ENCODE assay signal across 9 cellular contexts in genomic region chr19:43700368-43701015, GRCh38. TPM values are rescaled to one million over a fixed set of nuclear protein-coding genes. Genes with fewer than 3 reads are reported as not detected.
DNase-seq lines count a peak whose midpoint lies in the region; ATAC-seq and TF ChIP-seq lines count a peak whose summit lies in the region.
"Had no signal": no experiment of that assay in that cellular context is flagged by ENCODE, and none has a peak within 500 bp of the region (broad histone marks: within the 10 kb centered on the region; RNA-seq: fewer than 3 reads in every experiment).

No MANE protein-coding gene starts in this region.

- BruUV-seq in PC-9 (replicated peaks; lab: Mats Ljungman, UMichigan) = no TSS peak

- H3K36me3 ChIP-seq in PC-9 (ENCODE audit: low read depth) (no peaks in the 10 kb centered on the region), colonic mucosa (no peaks in the 10 kb centered on the region), muscle layer of duodenum (ENCODE audit: control insufficient read depth in 1 of 2, insufficient read depth in 2 of 2, low read length in 2 of 2) (no peaks in the 10 kb centered on the region)

- no peak overlapping the region for H2AFZ ChIP-seq in PC-9

- H3K4me1 ChIP-seq in PC-9 (replicated peaks; ENCODE audit: insufficient read depth) = peaks cover 36% of the 10 kb centered on the region
- H3K4me1 ChIP-seq in colonic mucosa = no peaks in the 10 kb centered on the region
- H3K4me1 ChIP-seq in muscle layer of duodenum (ENCODE audit: control insufficient read depth in 1 of 2, insufficient read depth in 2 of 2, low read length in 2 of 2) = peaks cover 4 to 5% of the 10 kb centered on the region in 2 donors

- H3K27ac ChIP-seq in PC-9 (peak overlapping the region; percentile 80), colonic mucosa (peak overlapping the region; percentile 83), muscle layer of duodenum (ENCODE audit: low read length) (peak overlapping the region; percentile 61)

- ATAC-seq in HG02642 (IDR thresholded peaks at IDR 0.05; ENCODE audit: poor library complexity, unreplicated experiment) (no peak), GM21381 (IDR thresholded peaks at IDR 0.05; ENCODE audit: unreplicated experiment) (no peak)

- no peaks in the 10 kb centered on the region for H4K20me1 ChIP-seq in PC-9 (ENCODE audit: insufficient read depth)

- no peak for TF ChIP-seq CTCF in PC-9 (conservative IDR thresholded peaks at IDR 0.05)
- TF ChIP-seq CTCF in colonic mucosa (IDR thresholded peaks at IDR 0.05) = no peak

- peak overlapping the region; percentile 68 for H3K4me2 ChIP-seq in PC-9

- TF ChIP-seq POLR2A in erythroblast (IDR thresholded peaks at IDR 0.05; ENCODE audit: low read length) = no peak

- peak; percentile 85 for DNase-seq in EL
- DNase-seq in PC-9 = peak in 1 of 2 experiments; percentile 61
- peak; percentile 57 for DNase-seq in colonic mucosa
- DNase-seq in NCI-H1694 (lab: John Stamatoyannopoulos, UW) = no peak
- no peak for DNase-seq in erythroblast (lab: John Stamatoyannopoulos, UW)

- POLR2A ChIA-PET in PC-9 (lab: Charles Lee; ENCODE audit: unreplicated experiment) = interaction anchor here (0.6 kb wide), 1 partner anchor 29 kb away, joined by 4 read pairs; no protein-coding TSS in a partner anchor

- no peaks in the 10 kb centered on the region for H3K9me2 ChIP-seq in PC-9 (ENCODE audit: insufficient read depth)

- intact Hi-C loops in PC-9 (cut with micrococcal nuclease; ENCODE audit: unreplicated experiment) = loop anchor here (1.0 kb wide), 2 partner anchors 13 to 25 kb away; no protein-coding TSS in a partner anchor
- intact Hi-C loops in colonic mucosa (cut with DNase I) = no loop called here

- CTCF ChIA-PET in PC-9 (lab: Charles Lee) = interaction anchor here (0.6 kb wide), 1 partner anchor 84 kb away, joined by 5 read pairs; no protein-coding TSS in a partner anchor

- H3K9ac ChIP-seq in colonic mucosa (ENCODE audit: low read depth in 2 of 2, low read length in 2 of 2) = peak overlapping the region; percentile 37 to 63

- peaks cover 23% of the 10 kb centered on the region; the same call in 1 of the 2 replicates for H3F3A ChIP-seq in PC-9 (ENCODE audit: insufficient read depth, low read depth)

- H3K4me3 ChIP-seq in PC-9 (peak overlapping the region; percentile 44; the same call in 1 of the 2 replicates), colonic mucosa (no peak overlapping the region), muscle layer of duodenum (ENCODE audit: low read depth in 1 of 2, low read length in 2 of 2) (peak overlapping the region; percentile 0 to 18)

- no peaks in the 10 kb centered on the region for H3K9me3 ChIP-seq in PC-9 (ENCODE audit: insufficient read depth, low read depth)
- no peaks in the 10 kb centered on the region for H3K9me3 ChIP-seq in colonic mucosa
- H3K9me3 ChIP-seq in muscle layer of duodenum (ENCODE audit: control insufficient read depth in 1 of 2, low read length in 2 of 2) = peaks cover 0 to 3% of the 10 kb centered on the region in 2 donors

- H3K79me2 ChIP-seq in PC-9 (ENCODE audit: low read depth) = no peaks in the 10 kb centered on the region

- H3K27me3 ChIP-seq in PC-9 (ENCODE audit: insufficient read depth, low read depth) (no peaks in the 10 kb centered on the region), colonic mucosa (no peaks in the 10 kb centered on the region), muscle layer of duodenum (ENCODE audit: low read depth, low read length) (no peaks in the 10 kb centered on the region)

RNA-seq across cellular contexts. Expression of gene IRGC, which starts 15.4 kb away (rescaled TPM):
- total RNA-seq in PC-9 (2021) (not detected in 2 replicates), colonic mucosa (not detected)
- total RNA-seq: myocyte had no signal

RNA-seq across cellular contexts. Expression of gene PLAUR, which starts 30.5 kb away (rescaled TPM):
- total RNA-seq in PC-9 (2021) = 35.2 and 53.6 TPM in 2 replicates
- 10 to 100 TPM; 33.7 to 51.6 TPM for total RNA-seq in colonic mucosa

RNA-seq across cellular contexts. Expression of gene SMG9, which starts 54.3 kb away (rescaled TPM):
- 76.8 and 84.1 TPM in 2 replicates for total RNA-seq in PC-9 (2021)
- 10 to 100 TPM; 30.1 to 66.6 TPM for total RNA-seq in colonic mucosa

Comparison
In these comparisons a context has a peak if more than half of its experiments do, and no peak if none do; other contexts are left out.
1. DNase-seq: peak in EL (single experiment) and colonic mucosa (single experiment); none in NCI-H1694 (single experiment) and erythroblast (0 of 2).
2. Peak in every context shown above with its lines, with median percentiles within 50 percentile points of each other: H3K27ac ChIP-seq.